23 cellular contexts compared by ENCODE assay signal in the genomic region with DNA sequence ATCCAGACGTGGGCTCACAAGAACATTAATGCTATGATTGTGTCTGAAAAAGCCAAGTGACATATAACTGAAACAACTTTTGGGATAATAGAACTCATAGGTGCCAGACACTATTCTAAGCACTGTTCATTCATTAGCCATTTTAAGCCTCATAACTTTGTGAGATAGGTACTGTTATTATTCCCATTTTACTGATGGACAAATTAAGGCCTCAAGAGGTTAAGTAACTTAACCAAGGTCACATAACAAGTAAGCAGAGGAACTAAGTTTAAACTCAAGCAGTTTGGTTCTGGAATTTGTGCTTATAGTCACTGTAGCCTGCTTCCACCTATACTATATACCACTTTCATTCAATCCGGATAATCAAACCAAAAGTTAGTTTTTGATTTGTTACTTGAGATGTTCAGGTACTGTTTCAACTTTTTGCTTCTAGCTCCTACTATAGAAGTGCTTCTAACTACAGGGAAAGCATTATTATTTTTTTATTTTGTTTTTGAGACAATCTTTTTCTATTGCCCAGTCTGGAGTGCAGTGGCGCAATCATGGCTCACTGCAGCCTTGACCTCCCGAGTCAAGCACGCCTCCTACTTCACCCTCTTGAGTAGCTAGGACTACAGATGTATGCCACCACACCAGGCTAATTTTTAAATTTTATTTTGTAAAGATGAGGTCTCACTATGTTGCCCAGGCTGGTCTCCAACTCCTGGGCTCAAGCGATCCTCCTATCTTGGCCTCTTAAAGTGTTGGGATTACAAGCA. TPM values are rescaled to one million over a fixed set of nuclear protein-coding genes. Genes with fewer than 3 reads are reported as not detected.
A peak's percentile ranks its signal among the peaks of the same experiment; 100 is the strongest.
DNase-seq lines count a peak whose midpoint lies in the region; ATAC-seq, FAIRE-seq and TF ChIP-seq lines count a peak whose summit lies in the region.
"Had no signal": no experiment of that assay in that cellular context is flagged by ENCODE, and none has a peak within 500 bp of the region (broad histone marks: within the 10 kb centered on the region; RNA-seq: fewer than 3 reads in every experiment).

No MANE protein-coding gene starts in this region.

- H3K9ac ChIP-seq in IMR-90 (ENCODE audit: low read depth, low read length): no peak overlapping the region
- no peak overlapping the region for H3K9ac ChIP-seq in K562 (ENCODE audit: insufficient read depth in 1 of 2, low read depth in 2 of 2, low read length in 2 of 2)

- H4K91ac ChIP-seq in IMR-90 (ENCODE audit: insufficient read depth, low read depth, low read length): no peak overlapping the region

- H3K27me3 ChIP-seq in IMR-90 (ENCODE audit: control insufficient read depth, insufficient read depth, low read length) (no peaks in the 10 kb centered on the region), K562 (ENCODE audit: control insufficient read depth in 2 of 2, insufficient read depth in 2 of 2, low read length in 2 of 2) (no peaks in the 10 kb centered on the region), lower lobe of right lung (ENCODE audit: low read depth) (no peaks in the 10 kb centered on the region), heart right ventricle (no peaks in the 10 kb centered on the region)
- H3K27me3 ChIP-seq: BE2C had no signal

- no peak for TF ChIP-seq RAD21 in IMR-90 (IDR thresholded peaks at IDR 0.05; ENCODE audit: low read length)
- no peak for TF ChIP-seq RAD21 in K562 (CRISPR knock-in tag; conservative IDR thresholded peaks at IDR 0.05 in 1 of 2, IDR thresholded peaks at IDR 0.05 in 1 of 2)

- H3K27me3 Mint-ChIP-seq in Calu3 (ENCODE audit: unreplicated experiment): no peaks in the 10 kb centered on the region
- no peaks in the 10 kb centered on the region for H3K27me3 Mint-ChIP-seq in stimulated activated memory B cell treated with anti-CD40 and anti-IgM and Interleukin-4, amounts not matched to agents 10 μg/mL and 1 μg/mL and 100 μg/mL, for 72 hours
- H3K27me3 Mint-ChIP-seq: CD4-positive, CD25-positive, alpha-beta regulatory T cell; CD8-positive, alpha-beta memory T cell had no signal

- intact Hi-C loops in Calu3 (cut with micrococcal nuclease; ENCODE audit: unreplicated experiment): no loop called here
- intact Hi-C loops in IMR-90 (cut with micrococcal nuclease): no loop called here
- intact Hi-C loops in K562 (cut with micrococcal nuclease): no loop called here
- intact Hi-C loops in lower lobe of right lung (cut with DNase I): no loop called here
- intact Hi-C loops in heart right ventricle (cut with DNase I): no loop called here

- dilution Hi-C loops in IMR-90 (cut with HindIII; ENCODE audit: low sequenced_read_pairs, unreplicated experiment): no loop called here

- H2BK120ac ChIP-seq in IMR-90 (ENCODE audit: low read depth, low read length): no peak overlapping the region

- no peak for TF ChIP-seq EP300 in K562 (IDR thresholded peaks at IDR 0.05; ENCODE audit: low read length)

- no peak overlapping the region for H3K23ac ChIP-seq in IMR-90 (ENCODE audit: low read depth, low read length)

- no peak overlapping the region for H4K8ac ChIP-seq in IMR-90 (ENCODE audit: low read depth in 2 of 2, low read length in 2 of 2)

- in situ Hi-C loops in IMR-90 (cut with MboI; ENCODE audit: low sequenced_read_pairs): no loop called here
- in situ Hi-C loops in K562 (cut with MboI): no loop called here

- TF ChIP-seq CTCF in Calu3 (IDR thresholded peaks at IDR 0.05; ENCODE audit: unreplicated experiment) (no peak), IMR-90 (conservative IDR thresholded peaks at IDR 0.05; ENCODE audit: low read depth, low read length) (no peak), K562 (IDR thresholded peaks at IDR 0.05 in 2 of 3, conservative IDR thresholded peaks at IDR 0.05 in 1 of 3; ENCODE audit: insufficient read depth in 2 of 3, low read depth in 1 of 3, low read length in 3 of 3) (no peak), lower lobe of right lung (IDR thresholded peaks at IDR 0.05) (no peak), heart right ventricle (IDR thresholded peaks at IDR 0.05) (no peak)

- H3K4me2 ChIP-seq in IMR-90 (ENCODE audit: low read depth, low read length): no peak overlapping the region
- no peak overlapping the region for H3K4me2 ChIP-seq in K562 (ENCODE audit: insufficient read depth, low read length)

- H2AFZ ChIP-seq in IMR-90 (replicated peaks; ENCODE audit: low read length, poor library complexity): no peak overlapping the region
- no peak overlapping the region for H2AFZ ChIP-seq in K562 (ENCODE audit: low read depth, low read length)

- no peak overlapping the region for H3K18ac ChIP-seq in IMR-90 (ENCODE audit: low read depth, low read length)

- H3K4me3 ChIP-seq in IMR-90 (ENCODE audit: insufficient read depth, low read depth, low read length): no peak overlapping the region
- no peak overlapping the region for H3K4me3 ChIP-seq in K562
- H3K4me3 ChIP-seq in lower lobe of right lung: no peak overlapping the region
- H3K4me3 ChIP-seq in heart right ventricle: no peak overlapping the region

- H3K9me1 ChIP-seq in IMR-90 (ENCODE audit: insufficient read depth, low read length) (peaks cover 4% of the 10 kb centered on the region; the same call in 1 of the 2 replicates), K562 (ENCODE audit: control insufficient read depth, insufficient read depth, low read length) (no peaks in the 10 kb centered on the region)

- no peak overlapping the region for H3K4ac ChIP-seq in IMR-90 (ENCODE audit: low read depth, low read length)

- no peak overlapping the region for H2BK15ac ChIP-seq in IMR-90 (ENCODE audit: low read depth, low read length)

- H3K27ac ChIP-seq in IMR-90 (ENCODE audit: insufficient read depth, low read length) (no peak overlapping the region), K562 (ENCODE audit: extremely low read depth, low read depth, low read length) (no peak overlapping the region), lower lobe of right lung (no peak overlapping the region), heart right ventricle (no peak overlapping the region)

- H3K4me3 Mint-ChIP-seq in Calu3 (ENCODE audit: low read depth, unreplicated experiment): no peak overlapping the region
- no peak overlapping the region for H3K4me3 Mint-ChIP-seq in stimulated activated memory B cell treated with anti-CD40 and anti-IgM and Interleukin-4, amounts not matched to agents 10 μg/mL and 1 μg/mL and 100 μg/mL, for 72 hours
- H3K4me3 Mint-ChIP-seq: CD4-positive, CD25-positive, alpha-beta regulatory T cell; CD8-positive, alpha-beta memory T cell; HFFc6 had no signal

- no peaks in the 10 kb centered on the region for H3K9me3 Mint-ChIP-seq in Calu3 (ENCODE audit: low read depth, unreplicated experiment)
- H3K9me3 Mint-ChIP-seq in stimulated activated memory B cell treated with anti-CD40 and anti-IgM and Interleukin-4, amounts not matched to agents 10 μg/mL and 1 μg/mL and 100 μg/mL, for 72 hours: no peaks in the 10 kb centered on the region
- H3K9me3 Mint-ChIP-seq: CD4-positive, CD25-positive, alpha-beta regulatory T cell; CD8-positive, alpha-beta memory T cell; HFFc6 had no signal

- no peak overlapping the region for H3K14ac ChIP-seq in IMR-90 (replicated peaks; ENCODE audit: low read depth, low read length)

- CTCF ChIA-PET in Calu3 (lab: Charles Lee): no interaction called here
- CTCF ChIA-PET in IMR-90 (lab: Yijun Ruan, JAX): no interaction called here
- CTCF ChIA-PET in K562 (lab: Yijun Ruan, JAX; ENCODE audit: low intra/inter-chr PET ratio): no interaction called here

- ATAC-seq in IMR-90 (ENCODE audit: low read depth) (no peak), K562 (no peak), lower lobe of right lung (peak in 1 of 2 donors; percentile 34), heart right ventricle (no peak)
- ATAC-seq in stimulated activated memory B cell treated with anti-CD40 and anti-IgM and Interleukin-4, amounts not matched to agents 10 μg/mL and 1 μg/mL and 100 μg/mL, for 72 hours: no peak
- ATAC-seq: HCT116 had no signal

- H2AK9ac ChIP-seq in IMR-90 (replicated peaks; ENCODE audit: low read depth, low read length, poor library complexity): no peak overlapping the region

- H3K4me1 ChIP-seq in IMR-90 (ENCODE audit: control insufficient read depth, insufficient read depth, low read length) (no peaks in the 10 kb centered on the region), K562 (replicated peaks in 1 of 2; ENCODE audit: control insufficient read depth in 2 of 2, insufficient read depth in 2 of 2, low read length in 2 of 2) (peaks cover 0 to under 1% of the 10 kb centered on the region in 2 experiments; a peak in 1 of 5 replicates), lower lobe of right lung (no peaks in the 10 kb centered on the region), heart right ventricle (no peaks in the 10 kb centered on the region)
- H3K4me1 ChIP-seq: BE2C had no signal

- peaks cover 37% of the 10 kb centered on the region for H3K36me3 Mint-ChIP-seq in Calu3 (ENCODE audit: insufficient read depth, unreplicated experiment)
- H3K36me3 Mint-ChIP-seq in stimulated activated memory B cell treated with anti-CD40 and anti-IgM and Interleukin-4, amounts not matched to agents 10 μg/mL and 1 μg/mL and 100 μg/mL, for 72 hours: peaks cover 5% of the 10 kb centered on the region

- H3K79me1 ChIP-seq in IMR-90 (ENCODE audit: low read depth in 1 of 2, low read length in 2 of 2): peaks cover 9 to 22% of the 10 kb centered on the region in 2 experiments

- H2BK20ac ChIP-seq in IMR-90 (ENCODE audit: low read depth, low read length): no peak overlapping the region

- no peaks in the 10 kb centered on the region for H3K9me3 ChIP-seq in IMR-90 (ENCODE audit: control insufficient read depth, insufficient read depth, low read length)
- no peaks in the 10 kb centered on the region for H3K9me3 ChIP-seq in K562 (replicated peaks; ENCODE audit: control insufficient read depth, insufficient read depth, low read depth, low read length)
- H3K9me3 ChIP-seq in lower lobe of right lung: no peaks in the 10 kb centered on the region
- no peaks in the 10 kb centered on the region for H3K9me3 ChIP-seq in heart right ventricle
- H3K9me3 ChIP-seq: BE2C had no signal

- WGBS in IMR-90 (ENCODE audit: extremely low coverage in 2 of 2, insufficient read length in 1 of 2), 2 experiments: no CpG with 5 or more reads among the region's 6 CpGs
- 69% methylated on average over 6 of the region's 6 CpGs for WGBS in K562 (ENCODE audit: insufficient coverage, low coverage, missing lambda C conversion rate)
- 78 to 88% methylated on average over 6 of the region's 6 CpGs for WGBS in heart right ventricle, 2 donors

- FAIRE-seq in K562 (lab: Jason Lieb, UNC): no peak
- FAIRE-seq: A204.1, D721Med, HTR-8/SVneo had no signal

- TF ChIP-seq POLR2A in IMR-90 (IDR thresholded peaks at IDR 0.05; ENCODE audit: low read depth, low read length): 0 out of 2 replicates have a peak, but pooled peaks have one; percentile 25
- TF ChIP-seq POLR2A in K562 (conservative IDR thresholded peaks at IDR 0.05): no peak

- no peak overlapping the region for H3K56ac ChIP-seq in IMR-90 (ENCODE audit: extremely low read depth, insufficient read depth, low read length)

- no peak overlapping the region for H2BK5ac ChIP-seq in IMR-90 (ENCODE audit: low read depth, low read length, poor library complexity, severe bottlenecking)

- no peaks in the 10 kb centered on the region for H3K79me2 ChIP-seq in K562 (ENCODE audit: control insufficient read depth, insufficient read depth, low read length)

- BruUV-seq in Calu3 (replicated peaks; lab: Mats Ljungman, UMichigan): no TSS peak
- BruUV-seq in IMR-90 (replicated peaks; lab: Mats Ljungman, UMichigan): no TSS peak
- BruUV-seq in K562 (replicated peaks; lab: Mats Ljungman, UMichigan): no TSS peak

- DNase-seq in Calu3 (no peak), IMR-90 (no peak), K562 (ENCODE audit: extremely low read depth in 1 of 4, low spot score in 3 of 4) (no peak), lower lobe of right lung (peak; percentile 48), NOMO-1 treated with dmso at 0.1 percent for 144 hours (lab: John Stamatoyannopoulos, UW; ENCODE audit: unreplicated experiment) (no peak), heart right ventricle (no peak)
- DNase-seq in stimulated activated CD8-positive, alpha-beta memory T cell treated with anti-CD3 and anti-CD28 coated beads, Interleukin-4, amount 100 ng/mL, for 48 hours: no peak
- DNase-seq: ACHN; BE2C; C1 segment of cervical spinal cord; CD4-positive, CD25-positive, alpha-beta regulatory T cell; CD8-positive, alpha-beta memory T cell; COR-L47; DMS79; GDM1; GOT3; H7; HFFc6 had no signal

- no peak overlapping the region for H4K5ac ChIP-seq in IMR-90 (ENCODE audit: low read depth, low read length)

- no peak overlapping the region for H2AK5ac ChIP-seq in IMR-90 (ENCODE audit: low read depth, low read length)

- H3K27ac Mint-ChIP-seq in Calu3 (ENCODE audit: unreplicated experiment): peak overlapping the region; percentile 20
- no peak overlapping the region for H3K27ac Mint-ChIP-seq in stimulated activated memory B cell treated with anti-CD40 and anti-IgM and Interleukin-4, amounts not matched to agents 10 μg/mL and 1 μg/mL and 100 μg/mL, for 72 hours
- H3K27ac Mint-ChIP-seq: CD4-positive, CD25-positive, alpha-beta regulatory T cell; CD8-positive, alpha-beta memory T cell had no signal

- POLR2A ChIA-PET in IMR-90 (lab: Charles Lee; ENCODE audit: unreplicated experiment) (no interaction called here), K562 (lab: Yijun Ruan, JAX) (no interaction called here)

- H3K4me1 Mint-ChIP-seq in Calu3 (ENCODE audit: low read depth, unreplicated experiment): peaks cover 30% of the 10 kb centered on the region
- H3K4me1 Mint-ChIP-seq in stimulated activated memory B cell treated with anti-CD40 and anti-IgM and Interleukin-4, amounts not matched to agents 10 μg/mL and 1 μg/mL and 100 μg/mL, for 72 hours: no peaks in the 10 kb centered on the region
- H3K4me1 Mint-ChIP-seq: CD4-positive, CD25-positive, alpha-beta regulatory T cell; CD8-positive, alpha-beta memory T cell had no signal

- H3K36me3 ChIP-seq in IMR-90 (ENCODE audit: control insufficient read depth, insufficient read depth, low read length): peaks cover 6% of the 10 kb centered on the region; the same call in 1 of the 2 replicates
- no peaks in the 10 kb centered on the region for H3K36me3 ChIP-seq in K562 (ENCODE audit: control insufficient read depth, insufficient read depth, low read length)
- H3K36me3 ChIP-seq in lower lobe of right lung: peaks cover 4% of the 10 kb centered on the region
- H3K36me3 ChIP-seq in heart right ventricle: peaks cover 0 to 10% (median 0%) of the 10 kb centered on the region in 9 donors
- H3K36me3 ChIP-seq: BE2C had no signal

- H4K20me1 ChIP-seq in IMR-90 (ENCODE audit: insufficient read depth, low read length): no peaks in the 10 kb centered on the region
- no peaks in the 10 kb centered on the region for H4K20me1 ChIP-seq in K562 (replicated peaks; ENCODE audit: control insufficient read depth, insufficient read depth, low read length)

RNA-seq across cellular contexts. Expression of a gene that starts 41.9 kb away (rescaled TPM):
- total RNA-seq in Calu3 (2022): 84.9 and 91.4 TPM in 2 replicates
- 70.8 and 76.4 TPM in 2 replicates for total RNA-seq in IMR-90 (2012; rRNA removed)
- 11.5 and 12.6 TPM in 2 replicates for polyA plus RNA-seq in IMR-90 (2012; rRNA removed)
- 3.2 and 3.7 TPM in 2 replicates for polyA plus RNA-seq in IMR-90 (2012; cell fraction: cytosol; rRNA removed)
- 3.3 and 39.5 TPM in 2 replicates for polyA plus RNA-seq in IMR-90 (2012; cell fraction: nucleus; rRNA removed; ENCODE audit: low replicate concordance)
- 28.7 and 54.2 TPM in 2 replicates for total RNA-seq in K562 (2011; cell fraction: chromatin; rRNA removed; ENCODE audit: low replicate concordance)
- total RNA-seq in K562 (2011; cell fraction: nucleolus; rRNA removed): 10.3 and 12.6 TPM in 2 replicates
- total RNA-seq in K562 (2011; cell fraction: nucleoplasm; rRNA removed): 17.4 and 19.8 TPM in 2 replicates
- 15.1 and 15.8 TPM in 2 replicates for total RNA-seq in K562 (2014; rRNA removed)
- 23.6 and 27.5 TPM in 2 replicates for total RNA-seq in K562 (2014; rRNA removed; fragmentation: Illumina TruSeq; extraction: Trizol)
- total RNA-seq in K562 (2015; rRNA removed; fragmentation: Illumina TruSeq; extraction: Trizol): 29.4 TPM in 2 replicates
- 14.6 and 16.1 TPM in 2 replicates for total RNA-seq in K562 (2021)
- polyA plus RNA-seq in K562 (2011; rRNA removed): 11.9 and 12.2 TPM in 2 replicates
- 3.2 and 4.4 TPM in 2 replicates for polyA plus RNA-seq in K562 (2011; cell fraction: cytosol; rRNA removed)
- 9.7 and 13.4 TPM in 2 replicates for polyA plus RNA-seq in K562 (2011; cell fraction: nucleus; rRNA removed)
- polyA plus RNA-seq in K562 (2012): 15.9 and 21.4 TPM in 2 replicates
- 18.3 and 20.4 TPM in 2 replicates for polyA plus RNA-seq in K562 (2014; fragmentation: Illumina TruSeq; extraction: Trizol)
- 1 to 10 TPM; 2.4 to 3.5 TPM for polyA plus RNA-seq in K562 (2014; fragmentation: Nextera tagmentation; extraction: Ambion mirVana)
- polyA plus RNA-seq in K562 (2014; rRNA removed): 8.3 and 9.8 TPM in 2 replicates
- polyA minus RNA-seq in K562 (2011; rRNA and poly(A)+ RNA removed): 16.7 and 20.8 TPM in 2 replicates
- 9.1 and 11.1 TPM in 2 replicates for polyA minus RNA-seq in K562 (2011; cell fraction: cytosol; rRNA and poly(A)+ RNA removed)
- 17.1 and 47.2 TPM in 2 replicates for polyA minus RNA-seq in K562 (2011; cell fraction: nucleus; rRNA and poly(A)+ RNA removed)
- 58.0 TPM for total RNA-seq in lower lobe of right lung
- 10 to 100 TPM; 19.8 to 74.6 (median 23.9) TPM for total RNA-seq in heart right ventricle
- 10 to 100 TPM; 13.8 to 18.7 TPM for polyA plus RNA-seq in heart right ventricle
